In genomic region chr10:3852147-3852904, GRCh38 we compare ENCODE assay signal across 7 cellular contexts.
DNase-seq lines count a peak whose midpoint lies in the region; ATAC-seq, FAIRE-seq and TF ChIP-seq lines count a peak whose summit lies in the region.

No MANE protein-coding gene starts in this region.

- H3K27ac Mint-ChIP-seq in naive thymus-derived CD4-positive, alpha-beta T cell = peak overlapping the region in 3 of 9 donors; percentile 70 to 92 (median 80)

- H3K27me3 Mint-ChIP-seq in naive thymus-derived CD4-positive, alpha-beta T cell = no peaks in the 10 kb centered on the region

- H3K4me1 Mint-ChIP-seq in naive thymus-derived CD4-positive, alpha-beta T cell = peaks cover 0 to 35% (median 8%) of the 10 kb centered on the region in 7 donors

- H3K9me3 Mint-ChIP-seq in naive thymus-derived CD4-positive, alpha-beta T cell = peaks cover 0 to 2% (median 0%) of the 10 kb centered on the region in 11 donors

- peak; percentile 91 for FAIRE-seq in GM18507 (lab: Jason Lieb, UNC)

- H3K27me3 ChIP-seq in naive thymus-derived CD4-positive, alpha-beta T cell (ENCODE audit: control insufficient read depth in 2 of 2, insufficient read depth in 2 of 2, low read length in 2 of 2) = no peaks in the 10 kb centered on the region
- H3K27me3 ChIP-seq in suprapubic skin = no peaks in the 10 kb centered on the region

- H3K36me3 ChIP-seq in naive thymus-derived CD4-positive, alpha-beta T cell (ENCODE audit: control insufficient read depth in 2 of 3, insufficient read depth in 3 of 3, low read length in 3 of 3) = no peaks in the 10 kb centered on the region
- H3K36me3 ChIP-seq in suprapubic skin = no peaks in the 10 kb centered on the region

- ATAC-seq in HG02610 (IDR thresholded peaks at IDR 0.05; ENCODE audit: unreplicated experiment) = peak; percentile 88
- peak; percentile 87 for ATAC-seq in naive thymus-derived CD4-positive, alpha-beta T cell

- no peaks in the 10 kb centered on the region for H3K9me3 ChIP-seq in naive thymus-derived CD4-positive, alpha-beta T cell (ENCODE audit: control insufficient read depth in 2 of 3, low read length in 3 of 3)
- no peaks in the 10 kb centered on the region for H3K9me3 ChIP-seq in suprapubic skin

- H3K4me3 Mint-ChIP-seq in naive thymus-derived CD4-positive, alpha-beta T cell = peak overlapping the region in 1 of 10 donors; percentile 55

- no peak for DNase-seq in GM18507 (ENCODE audit: extremely low spot score, insufficient read length, low read depth)
- DNase-seq in NCI-H1436 (lab: John Stamatoyannopoulos, UW) = peak; percentile 53
- DNase-seq in activated CD4-positive, alpha-beta T cell treated with anti-CD3 and anti-CD28 coated beads, Interleukin-2, amount 50 U/mL, for 1 hour = peak; percentile 57
- peak; percentile 100 for DNase-seq in epithelial cell of prostate (ENCODE audit: low read depth, low spot score)
- DNase-seq in naive thymus-derived CD4-positive, alpha-beta T cell = peak in 2 of 9 donors; percentile 28 to 55
- peak; percentile 86 to 91 for DNase-seq in suprapubic skin (ENCODE audit: low spot score in 2 of 2)

- no peak overlapping the region for H3K4me3 ChIP-seq in naive thymus-derived CD4-positive, alpha-beta T cell (ENCODE audit: low read length)
- no peak overlapping the region for H3K4me3 ChIP-seq in suprapubic skin

- 38% methylated on average over 10 of the region's 10 CpGs for WGBS in suprapubic skin

- POLR2A ChIA-PET in naive thymus-derived CD4-positive, alpha-beta T cell (lab: Charles Lee) = interaction anchor here (0.8 to 1.4 kb wide), 5 partner anchors 11 to 67 kb away, joined by 3 to 6 read pairs (median 4); partner anchors contain the start of gene KLF6

- no peak for TF ChIP-seq EP300 in suprapubic skin (IDR thresholded peaks at IDR 0.05)

- TF ChIP-seq POLR2A in suprapubic skin (IDR thresholded peaks at IDR 0.05) = peak in 1 of 2 donors; percentile 19

- no peak for TF ChIP-seq CTCF in suprapubic skin (IDR thresholded peaks at IDR 0.05)

- intact Hi-C loops in naive thymus-derived CD4-positive, alpha-beta T cell (cut with micrococcal nuclease) = loop anchor here in 1 of 2 donors (1.0 to 2.0 kb wide), 5 partner anchors 21 to 67 kb away; partner anchors contain the start of gene KLF6

- H3K27ac ChIP-seq in epithelial cell of prostate (peak overlapping the region; percentile 98), suprapubic skin (peak overlapping the region; percentile 81)
- no peak overlapping the region for H3K27ac ChIP-seq in naive thymus-derived CD4-positive, alpha-beta T cell (ENCODE audit: low read depth, low read length)

- CTCF ChIA-PET in naive thymus-derived CD4-positive, alpha-beta T cell (lab: Charles Lee) = interaction anchor here (1.5 to 1.6 kb wide), 2 partner anchors 11 to 16 kb away, joined by 3 read pairs; no protein-coding TSS in a partner anchor

- peaks cover 5 to 12% of the 10 kb centered on the region in 2 donors for H3K4me1 ChIP-seq in naive thymus-derived CD4-positive, alpha-beta T cell (ENCODE audit: control insufficient read depth in 2 of 2, insufficient read depth in 2 of 2, low read length in 2 of 2)
- peaks cover 44% of the 10 kb centered on the region for H3K4me1 ChIP-seq in suprapubic skin

- peaks cover 0 to 4% (median 0%) of the 10 kb centered on the region in 5 donors for H3K36me3 Mint-ChIP-seq in naive thymus-derived CD4-positive, alpha-beta T cell
